In the genomic region with DNA sequence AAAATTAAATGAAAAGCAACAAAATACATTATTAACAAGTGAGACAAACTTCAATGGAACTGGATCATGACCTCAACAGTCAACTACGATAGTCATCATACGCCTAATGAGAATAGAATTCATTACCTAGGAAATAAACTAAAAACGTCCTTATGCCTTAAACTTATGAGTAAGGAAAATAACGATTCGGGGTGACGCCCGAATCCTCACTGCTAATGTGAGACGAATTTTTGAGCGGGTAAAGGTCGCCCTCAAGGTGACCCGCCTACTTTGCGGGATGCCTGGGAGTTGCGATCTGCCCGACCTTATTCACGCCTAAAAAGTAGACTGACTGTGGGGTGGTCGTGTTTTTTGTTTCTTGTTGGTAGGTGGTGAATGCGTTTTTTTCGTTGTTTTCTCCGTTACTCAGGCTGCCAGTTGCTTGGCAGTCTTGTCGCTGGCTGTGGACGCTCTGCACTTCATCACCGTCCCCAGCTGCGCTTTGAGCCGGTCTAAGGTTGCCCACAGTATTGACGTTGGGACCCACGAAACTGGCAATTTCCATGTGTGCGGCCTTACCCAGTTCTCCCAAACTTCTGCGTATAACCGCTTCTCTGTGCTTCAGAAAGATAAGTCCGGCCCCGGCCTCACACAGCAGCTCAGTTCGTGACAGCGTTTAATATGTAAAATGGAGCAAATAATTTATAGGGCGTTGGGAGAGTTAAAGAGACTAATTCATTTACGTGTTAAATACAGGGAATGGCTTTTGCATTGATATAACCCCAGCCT, we compare ENCODE assay signal across 1 cellular context.
A peak's percentile ranks its signal among the peaks of the same experiment; 100 is the strongest.
TF ChIP-seq lines count a peak whose summit lies in the region.

No MANE protein-coding gene starts in this region.

TF ChIP-seq in K562, 482 proteins besides CTCF, POLR2A, EP300 and RAD21 (continued from another document and continues in another):
- TF ChIP-seq, protein P1, sequence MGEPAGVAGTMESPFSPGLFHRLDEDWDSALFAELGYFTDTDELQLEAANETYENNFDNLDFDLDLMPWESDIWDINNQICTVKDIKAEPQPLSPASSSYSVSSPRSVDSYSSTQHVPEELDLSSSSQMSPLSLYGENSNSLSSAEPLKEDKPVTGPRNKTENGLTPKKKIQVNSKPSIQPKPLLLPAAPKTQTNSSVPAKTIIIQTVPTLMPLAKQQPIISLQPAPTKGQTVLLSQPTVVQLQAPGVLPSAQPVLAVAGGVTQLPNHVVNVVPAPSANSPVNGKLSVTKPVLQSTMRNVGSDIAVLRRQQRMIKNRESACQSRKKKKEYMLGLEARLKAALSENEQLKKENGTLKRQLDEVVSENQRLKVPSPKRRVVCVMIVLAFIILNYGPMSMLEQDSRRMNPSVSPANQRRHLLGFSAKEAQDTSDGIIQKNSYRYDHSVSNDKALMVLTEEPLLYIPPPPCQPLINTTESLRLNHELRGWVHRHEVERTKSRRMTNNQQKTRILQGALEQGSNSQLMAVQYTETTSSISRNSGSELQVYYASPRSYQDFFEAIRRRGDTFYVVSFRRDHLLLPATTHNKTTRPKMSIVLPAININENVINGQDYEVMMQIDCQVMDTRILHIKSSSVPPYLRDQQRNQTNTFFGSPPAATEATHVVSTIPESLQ (CRISPR knock-in tag; IDR thresholded peaks at IDR 0.05) = peak; percentile 64; the same call in 1 of the 2 replicates
- TF ChIP-seq ZNF224 (CRISPR knock-in tag; IDR thresholded peaks at IDR 0.05) (0 out of 2 replicates have a peak, but pooled peaks have one; percentile 76), ZNF551 (CRISPR knock-in tag; IDR thresholded peaks at IDR 0.05) (peak; percentile 87), TAF15 (IDR thresholded peaks at IDR 0.05; ENCODE audit: low read depth, low read length) (0 out of 2 replicates have a peak, but pooled peaks have one; percentile 85), ZNF282 (CRISPR knock-in tag; IDR thresholded peaks at IDR 0.05) (no peak), FUS (optimal IDR thresholded peaks at IDR 0.05; ENCODE audit: low read depth, low read length) (no peak), ZFP30 (CRISPR knock-in tag; IDR thresholded peaks at IDR 0.05; ENCODE audit: borderline replicate concordance) (peak; percentile 53; the same call in 1 of the 2 replicates), ZSCAN32 (CRISPR knock-in tag; IDR thresholded peaks at IDR 0.05) (peak; percentile 89), POU5F1 (IDR thresholded peaks at IDR 0.05; ENCODE audit: borderline replicate concordance, low read depth, low read length, partially characterized antibody) (peak; percentile 15), PHF21A (IDR thresholded peaks at IDR 0.05; ENCODE audit: borderline replicate concordance, low read depth) (peak; percentile 92), HCFC1 (IDR thresholded peaks at IDR 0.05; ENCODE audit: low read depth, low read length) (peak; percentile 70; the same call in 1 of the 2 replicates), ZNF586 (CRISPR knock-in tag; conservative IDR thresholded peaks at IDR 0.05) (peak; percentile 78), RUNX1 (IDR thresholded peaks at IDR 0.05; ENCODE audit: low read depth) (peak; percentile 99), HDAC6 (IDR thresholded peaks at IDR 0.05; ENCODE audit: low read depth, low read length) (peak; percentile 99; the same call in 1 of the 2 replicates), RBM14 (IDR thresholded peaks at IDR 0.05; ENCODE audit: borderline replicate concordance, insufficient read depth, low read depth, low read length) (no peak), ELF4 (CRISPR knock-in tag; IDR thresholded peaks at IDR 0.05) (peak; percentile 99), RFX5 (IDR thresholded peaks at IDR 0.05; ENCODE audit: low read depth, low read length) (no peak; the same call in 1 of the 2 replicates), PTTG1 (tag; IDR thresholded peaks at IDR 0.05; ENCODE audit: low read depth) (no peak), ZNF134 (CRISPR knock-in tag; conservative IDR thresholded peaks at IDR 0.05) (no peak), DPF2 (IDR thresholded peaks at IDR 0.05) (peak; percentile 68), HMG20B (CRISPR knock-in tag; IDR thresholded peaks at IDR 0.05) (peak; percentile 94), ZNF780A (CRISPR knock-in tag; IDR thresholded peaks at IDR 0.05) (peak; percentile 94), GABPB2 (CRISPR knock-in tag; conservative IDR thresholded peaks at IDR 0.05) (peak; percentile 93), BRCA1 (IDR thresholded peaks at IDR 0.05) (no peak), BRCA1 (CRISPR knock-in tag; IDR thresholded peaks at IDR 0.05) (no peak), ZZZ3 (IDR thresholded peaks at IDR 0.05) (peak; percentile 63; the same call in 1 of the 2 replicates), PTBP1 (IDR thresholded peaks at IDR 0.05; ENCODE audit: low read depth, low read length) (peak; percentile 98), TRIM28 (IDR thresholded peaks at IDR 0.05) (no peak), CXXC5 (CRISPR knock-in tag; IDR thresholded peaks at IDR 0.05) (peak; percentile 26), CHD4 (IDR thresholded peaks at IDR 0.05; ENCODE audit: insufficient read depth, insufficient replicate concordance, low read depth, low read length, poor library complexity, severe bottlenecking) (no peak), SREBF1 (IDR thresholded peaks at IDR 0.05; ENCODE audit: borderline replicate concordance, low read depth, low read length) (no peak), U2AF2 (optimal IDR thresholded peaks at IDR 0.05; ENCODE audit: low read depth, low read length) (no peak), ZNF408 (CRISPR knock-in tag; IDR thresholded peaks at IDR 0.05; ENCODE audit: low read depth) (no peak), TEAD2 (tag; IDR thresholded peaks at IDR 0.05) (peak; percentile 30; the same call in 1 of the 2 replicates), ETV5 (CRISPR knock-in tag; IDR thresholded peaks at IDR 0.05; ENCODE audit: low read depth) (no peak; the same call in 1 of the 2 replicates), MYBL2 (IDR thresholded peaks at IDR 0.05; ENCODE audit: low read depth) (no peak), MYBL2 (CRISPR knock-in tag; IDR thresholded peaks at IDR 0.05; ENCODE audit: borderline replicate concordance) (no peak), RNF2 (IDR thresholded peaks at IDR 0.05) (peak; percentile 100), ARID2 (IDR thresholded peaks at IDR 0.05) (no peak), SMARCA4 (IDR thresholded peaks at IDR 0.05) (0 out of 2 replicates have a peak, but pooled peaks have one; percentile 18), E2F3 (CRISPR knock-in tag; IDR thresholded peaks at IDR 0.05) (peak; percentile 59; the same call in 1 of the 2 replicates), TEAD4 (IDR thresholded peaks at IDR 0.05; ENCODE audit: low read length) (peak; percentile 91), TEAD4 (CRISPR knock-in tag; IDR thresholded peaks at IDR 0.05; ENCODE audit: borderline replicate concordance) (no peak), MAZ (CRISPR knock-in tag; conservative IDR thresholded peaks at IDR 0.05 in 1 of 2, IDR thresholded peaks at IDR 0.05 in 1 of 2) (peak; percentile 74 to 80), CBFA2T2 (conservative IDR thresholded peaks at IDR 0.05) (peak; percentile 42; the same call in 1 of the 2 replicates), FOS (IDR thresholded peaks at IDR 0.05; ENCODE audit: extremely low read depth, insufficient read length) (no peak), GTF2E2 (tag; IDR thresholded peaks at IDR 0.05) (peak; percentile 100), JUNB (CRISPR knock-in tag; conservative IDR thresholded peaks at IDR 0.05) (no peak)
- TF ChIP-seq, protein P2, sequence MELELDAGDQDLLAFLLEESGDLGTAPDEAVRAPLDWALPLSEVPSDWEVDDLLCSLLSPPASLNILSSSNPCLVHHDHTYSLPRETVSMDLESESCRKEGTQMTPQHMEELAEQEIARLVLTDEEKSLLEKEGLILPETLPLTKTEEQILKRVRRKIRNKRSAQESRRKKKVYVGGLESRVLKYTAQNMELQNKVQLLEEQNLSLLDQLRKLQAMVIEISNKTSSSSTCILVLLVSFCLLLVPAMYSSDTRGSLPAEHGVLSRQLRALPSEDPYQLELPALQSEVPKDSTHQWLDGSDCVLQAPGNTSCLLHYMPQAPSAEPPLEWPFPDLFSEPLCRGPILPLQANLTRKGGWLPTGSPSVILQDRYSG (tag; conservative IDR thresholded peaks at IDR 0.05; ENCODE audit: low read depth) = no peak
- TF ChIP-seq, protein P3, sequence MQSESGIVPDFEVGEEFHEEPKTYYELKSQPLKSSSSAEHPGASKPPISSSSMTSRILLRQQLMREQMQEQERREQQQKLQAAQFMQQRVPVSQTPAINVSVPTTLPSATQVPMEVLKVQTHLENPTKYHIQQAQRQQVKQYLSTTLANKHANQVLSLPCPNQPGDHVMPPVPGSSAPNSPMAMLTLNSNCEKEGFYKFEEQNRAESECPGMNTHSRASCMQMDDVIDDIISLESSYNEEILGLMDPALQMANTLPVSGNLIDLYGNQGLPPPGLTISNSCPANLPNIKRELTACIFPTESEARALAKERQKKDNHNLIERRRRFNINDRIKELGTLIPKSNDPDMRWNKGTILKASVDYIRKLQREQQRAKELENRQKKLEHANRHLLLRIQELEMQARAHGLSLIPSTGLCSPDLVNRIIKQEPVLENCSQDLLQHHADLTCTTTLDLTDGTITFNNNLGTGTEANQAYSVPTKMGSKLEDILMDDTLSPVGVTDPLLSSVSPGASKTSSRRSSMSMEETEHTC (IDR thresholded peaks at IDR 0.05) = peak; percentile 60; the same call in 1 of the 2 replicates
- TF ChIP-seq, protein P4, sequence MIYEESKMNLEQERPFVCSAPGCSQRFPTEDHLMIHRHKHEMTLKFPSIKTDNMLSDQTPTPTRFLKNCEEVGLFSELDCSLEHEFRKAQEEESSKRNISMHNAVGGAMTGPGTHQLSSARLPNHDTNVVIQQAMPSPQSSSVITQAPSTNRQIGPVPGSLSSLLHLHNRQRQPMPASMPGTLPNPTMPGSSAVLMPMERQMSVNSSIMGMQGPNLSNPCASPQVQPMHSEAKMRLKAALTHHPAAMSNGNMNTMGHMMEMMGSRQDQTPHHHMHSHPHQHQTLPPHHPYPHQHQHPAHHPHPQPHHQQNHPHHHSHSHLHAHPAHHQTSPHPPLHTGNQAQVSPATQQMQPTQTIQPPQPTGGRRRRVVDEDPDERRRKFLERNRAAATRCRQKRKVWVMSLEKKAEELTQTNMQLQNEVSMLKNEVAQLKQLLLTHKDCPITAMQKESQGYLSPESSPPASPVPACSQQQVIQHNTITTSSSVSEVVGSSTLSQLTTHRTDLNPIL (CRISPR knock-in tag; IDR thresholded peaks at IDR 0.05) = peak; percentile 42; the same call in 1 of the 2 replicates
- TF ChIP-seq, protein P5, sequence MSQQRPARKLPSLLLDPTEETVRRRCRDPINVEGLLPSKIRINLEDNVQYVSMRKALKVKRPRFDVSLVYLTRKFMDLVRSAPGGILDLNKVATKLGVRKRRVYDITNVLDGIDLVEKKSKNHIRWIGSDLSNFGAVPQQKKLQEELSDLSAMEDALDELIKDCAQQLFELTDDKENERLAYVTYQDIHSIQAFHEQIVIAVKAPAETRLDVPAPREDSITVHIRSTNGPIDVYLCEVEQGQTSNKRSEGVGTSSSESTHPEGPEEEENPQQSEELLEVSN (IDR thresholded peaks at IDR 0.05; ENCODE audit: borderline replicate concordance in 1 of 2, extremely low read depth in 1 of 2, insufficient read depth in 1 of 2, insufficient read length in 1 of 2, low read depth in 1 of 2, low read length in 1 of 2, poor library complexity in 1 of 2, severe bottlenecking in 1 of 2) = peak in 1 of 2 experiments; percentile 38
- TF ChIP-seq, protein P6, sequence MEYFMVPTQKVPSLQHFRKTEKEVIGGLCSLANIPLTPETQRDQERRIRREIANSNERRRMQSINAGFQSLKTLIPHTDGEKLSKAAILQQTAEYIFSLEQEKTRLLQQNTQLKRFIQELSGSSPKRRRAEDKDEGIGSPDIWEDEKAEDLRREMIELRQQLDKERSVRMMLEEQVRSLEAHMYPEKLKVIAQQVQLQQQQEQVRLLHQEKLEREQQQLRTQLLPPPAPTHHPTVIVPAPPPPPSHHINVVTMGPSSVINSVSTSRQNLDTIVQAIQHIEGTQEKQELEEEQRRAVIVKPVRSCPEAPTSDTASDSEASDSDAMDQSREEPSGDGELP (CRISPR knock-in tag; IDR thresholded peaks at IDR 0.05; ENCODE audit: borderline replicate concordance) = peak; percentile 93
- TF ChIP-seq, protein P7, sequence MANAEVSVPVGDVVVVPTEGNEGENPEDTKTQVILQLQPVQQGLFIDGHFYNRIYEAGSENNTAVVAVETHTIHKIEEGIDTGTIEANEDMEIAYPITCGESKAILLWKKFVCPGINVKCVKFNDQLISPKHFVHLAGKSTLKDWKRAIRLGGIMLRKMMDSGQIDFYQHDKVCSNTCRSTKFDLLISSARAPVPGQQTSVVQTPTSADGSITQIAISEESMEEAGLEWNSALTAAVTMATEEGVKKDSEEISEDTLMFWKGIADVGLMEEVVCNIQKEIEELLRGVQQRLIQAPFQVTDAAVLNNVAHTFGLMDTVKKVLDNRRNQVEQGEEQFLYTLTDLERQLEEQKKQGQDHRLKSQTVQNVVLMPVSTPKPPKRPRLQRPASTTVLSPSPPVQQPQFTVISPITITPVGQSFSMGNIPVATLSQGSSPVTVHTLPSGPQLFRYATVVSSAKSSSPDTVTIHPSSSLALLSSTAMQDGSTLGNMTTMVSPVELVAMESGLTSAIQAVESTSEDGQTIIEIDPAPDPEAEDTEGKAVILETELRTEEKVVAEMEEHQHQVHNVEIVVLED (CRISPR knock-in tag; IDR thresholded peaks at IDR 0.05) = no peak
